In the genomic region with DNA sequence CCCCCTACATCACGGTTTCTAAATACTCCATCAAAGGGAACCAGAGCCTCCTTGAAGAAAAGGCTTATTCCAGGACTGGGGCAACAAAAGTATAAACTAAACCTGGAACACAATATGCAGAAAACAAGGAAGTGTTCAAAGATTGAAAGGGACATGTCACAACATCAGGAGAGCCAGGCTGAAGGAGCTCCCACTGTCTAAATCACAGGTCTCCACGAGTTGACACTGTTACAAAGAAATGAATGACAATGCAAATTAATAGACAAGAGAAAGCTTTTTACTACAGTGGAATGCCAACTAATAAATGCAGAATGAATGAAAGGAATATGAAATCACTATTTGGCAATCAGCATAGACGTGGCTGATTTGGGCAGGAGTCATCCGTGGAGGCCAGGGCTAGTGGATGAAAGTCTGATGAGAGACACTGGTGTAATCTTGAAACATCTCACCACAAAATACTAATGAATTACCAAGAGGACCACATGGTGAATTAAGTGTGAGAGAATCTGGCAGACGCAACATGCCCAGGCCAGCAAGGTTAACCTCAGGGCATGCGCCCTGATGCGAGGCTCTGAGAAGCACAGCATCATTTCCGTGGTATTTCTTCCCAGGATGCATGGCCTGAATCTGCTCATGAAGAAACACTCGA, we compare ENCODE assay signal across 1 cellular context.
TF ChIP-seq lines count a peak whose summit lies in the region.

No MANE protein-coding gene starts in this region.

TF ChIP-seq in HepG2, 621 proteins besides CTCF, POLR2A, EP300 and RAD21 (continued from another document):
- TF ChIP-seq ZXDC (CRISPR knock-in tag; IDR thresholded peaks at IDR 0.05) (no peak), SRY (CRISPR knock-in tag; IDR thresholded peaks at IDR 0.05) (no peak), NFE2L2 (IDR thresholded peaks at IDR 0.05; ENCODE audit: low read length) (peak; percentile 15; the same call in 1 of the 2 replicates)
